In the genomic region with DNA sequence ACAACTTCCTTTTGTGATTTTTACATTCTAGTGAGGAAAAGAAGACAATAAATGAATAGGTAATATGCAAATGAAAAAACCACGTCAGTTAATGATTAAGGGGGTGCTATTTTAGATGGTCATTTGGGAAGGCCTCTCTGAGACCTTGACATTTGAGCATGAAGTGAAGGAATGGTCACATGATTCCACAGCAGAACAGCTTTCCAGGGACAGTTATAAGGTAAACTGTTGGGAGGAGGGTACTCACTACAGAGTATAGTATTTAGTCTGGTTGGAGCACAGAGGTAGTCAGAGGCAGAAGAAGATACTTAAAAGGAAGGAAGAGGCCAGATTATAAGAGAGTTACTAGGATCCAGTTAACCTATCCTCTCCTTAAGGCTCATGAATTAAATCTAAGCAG, we compare ENCODE assay signal across 16 cellular contexts.
DNase-seq lines count a peak whose midpoint lies in the region; ATAC-seq, FAIRE-seq and TF ChIP-seq lines count a peak whose summit lies in the region.
"Had no signal": no experiment of that assay in that cellular context is flagged by ENCODE, and none has a peak within 500 bp of the region (broad histone marks: within the 10 kb centered on the region; RNA-seq: fewer than 3 reads in every experiment).

No MANE protein-coding gene starts in this region.

- no peaks in the 10 kb centered on the region for H3K27me3 ChIP-seq in CD4-positive, CD25-positive, alpha-beta regulatory T cell (ENCODE audit: control insufficient read depth, insufficient read depth, low read length)
- no peaks in the 10 kb centered on the region for H3K27me3 ChIP-seq in psoas muscle (ENCODE audit: insufficient read depth in 3 of 3, low read length in 2 of 3)

- FAIRE-seq in RCC 7860 (lab: Jason Lieb, UNC): no peak

- H3K9me3 Mint-ChIP-seq in activated naive CD8-positive, alpha-beta T cell treated with anti-CD3 and anti-CD28 coated beads, Interleukin-2, amount 10 ng/mL, durations not matched to agents 7 days and 5 days: no peaks in the 10 kb centered on the region
- H3K9me3 Mint-ChIP-seq in activated naive CD8-positive, alpha-beta T cell treated with anti-CD3 and anti-CD28 coated beads for 36 hours: no peaks in the 10 kb centered on the region
- no peaks in the 10 kb centered on the region for H3K9me3 Mint-ChIP-seq in CD4-positive, CD25-positive, alpha-beta regulatory T cell
- H3K9me3 Mint-ChIP-seq in memory B cell: no peaks in the 10 kb centered on the region
- H3K9me3 Mint-ChIP-seq: CD14-positive monocyte; CD8-positive, alpha-beta memory T cell; H9 had no signal

- no peak overlapping the region for H3K4me3 Mint-ChIP-seq in activated naive CD8-positive, alpha-beta T cell treated with anti-CD3 and anti-CD28 coated beads, Interleukin-2, amount 10 ng/mL, durations not matched to agents 7 days and 5 days
- H3K4me3 Mint-ChIP-seq in activated naive CD8-positive, alpha-beta T cell treated with anti-CD3 and anti-CD28 coated beads for 36 hours: no peak overlapping the region
- no peak overlapping the region for H3K4me3 Mint-ChIP-seq in CD4-positive, CD25-positive, alpha-beta regulatory T cell
- H3K4me3 Mint-ChIP-seq in memory B cell: no peak overlapping the region
- H3K4me3 Mint-ChIP-seq: CD14-positive monocyte; CD8-positive, alpha-beta memory T cell; H9 had no signal

- no peaks in the 10 kb centered on the region for H3K9me3 ChIP-seq in CD4-positive, CD25-positive, alpha-beta regulatory T cell (ENCODE audit: control insufficient read depth in 2 of 2, low read length in 2 of 2)
- H3K9me3 ChIP-seq in psoas muscle: no peaks in the 10 kb centered on the region
- H3K9me3 ChIP-seq: Caco-2 had no signal

- H3K36me3 ChIP-seq in CD4-positive, CD25-positive, alpha-beta regulatory T cell (ENCODE audit: control insufficient read depth, insufficient read depth, low read length): peaks cover 8% of the 10 kb centered on the region
- peaks cover 0 to 14% of the 10 kb centered on the region in 2 donors for H3K36me3 ChIP-seq in psoas muscle (ENCODE audit: insufficient read depth in 1 of 2, low read depth in 1 of 2)

- no peaks in the 10 kb centered on the region for H3K27me3 Mint-ChIP-seq in activated naive CD8-positive, alpha-beta T cell treated with anti-CD3 and anti-CD28 coated beads, Interleukin-2, amount 10 ng/mL, durations not matched to agents 7 days and 5 days
- no peaks in the 10 kb centered on the region for H3K27me3 Mint-ChIP-seq in activated naive CD8-positive, alpha-beta T cell treated with anti-CD3 and anti-CD28 coated beads for 36 hours
- no peaks in the 10 kb centered on the region for H3K27me3 Mint-ChIP-seq in CD4-positive, CD25-positive, alpha-beta regulatory T cell
- no peaks in the 10 kb centered on the region for H3K27me3 Mint-ChIP-seq in memory B cell
- H3K27me3 Mint-ChIP-seq: CD8-positive, alpha-beta memory T cell had no signal

- H3K4me1 ChIP-seq in CD4-positive, CD25-positive, alpha-beta regulatory T cell (ENCODE audit: control insufficient read depth, insufficient read depth, low read length, poor library complexity, severe bottlenecking): no peaks in the 10 kb centered on the region
- H3K4me1 ChIP-seq in psoas muscle: no peaks in the 10 kb centered on the region

- peaks cover 11% of the 10 kb centered on the region for H3K36me3 Mint-ChIP-seq in activated naive CD8-positive, alpha-beta T cell treated with anti-CD3 and anti-CD28 coated beads, Interleukin-2, amount 10 ng/mL, durations not matched to agents 7 days and 5 days
- peaks cover 7% of the 10 kb centered on the region for H3K36me3 Mint-ChIP-seq in activated naive CD8-positive, alpha-beta T cell treated with anti-CD3 and anti-CD28 coated beads for 36 hours
- H3K36me3 Mint-ChIP-seq in CD4-positive, CD25-positive, alpha-beta regulatory T cell: peaks cover 23% of the 10 kb centered on the region
- peaks cover 24% of the 10 kb centered on the region for H3K36me3 Mint-ChIP-seq in memory B cell

- TF ChIP-seq POLR2A in GM18505 (IDR thresholded peaks at IDR 0.05; ENCODE audit: borderline replicate concordance, extremely low read depth, insufficient read depth, insufficient read length): no peak

- peaks cover 3% of the 10 kb centered on the region for H3K4me1 Mint-ChIP-seq in activated naive CD8-positive, alpha-beta T cell treated with anti-CD3 and anti-CD28 coated beads, Interleukin-2, amount 10 ng/mL, durations not matched to agents 7 days and 5 days
- peaks cover 1% of the 10 kb centered on the region for H3K4me1 Mint-ChIP-seq in activated naive CD8-positive, alpha-beta T cell treated with anti-CD3 and anti-CD28 coated beads for 36 hours
- H3K4me1 Mint-ChIP-seq in CD4-positive, CD25-positive, alpha-beta regulatory T cell: peaks cover 0 to 24% (median 15%) of the 10 kb centered on the region in 4 donors
- no peaks in the 10 kb centered on the region for H3K4me1 Mint-ChIP-seq in memory B cell

- POLR2A ChIA-PET in activated naive CD8-positive, alpha-beta T cell treated with anti-CD3 and anti-CD28 coated beads, Interleukin-2, amount 10 ng/mL, durations not matched to agents 7 days and 5 days (lab: Charles Lee): no interaction called here

- no peak for TF ChIP-seq CTCF in psoas muscle (IDR thresholded peaks at IDR 0.05)

- H3K27ac ChIP-seq in CD4-positive, CD25-positive, alpha-beta regulatory T cell (ENCODE audit: insufficient read depth, low read length, poor library complexity, severe bottlenecking): no peak overlapping the region
- no peak overlapping the region for H3K27ac ChIP-seq in psoas muscle
- H3K27ac ChIP-seq: 22Rv1 had no signal

- no peak for ATAC-seq in activated naive CD8-positive, alpha-beta T cell treated with anti-CD3 and anti-CD28 coated beads, Interleukin-2, amount 10 ng/mL, durations not matched to agents 7 days and 5 days (ENCODE audit: low read depth)
- no peak for ATAC-seq in CD4-positive, CD25-positive, alpha-beta regulatory T cell (ENCODE audit: low read depth in 2 of 2)
- no peak for ATAC-seq in memory B cell (ENCODE audit: low read depth)
- ATAC-seq in GM18505 (IDR thresholded peaks at IDR 0.05; ENCODE audit: unreplicated experiment): no peak
- no peak for ATAC-seq in GM21619 (IDR thresholded peaks at IDR 0.05; ENCODE audit: unreplicated experiment)
- ATAC-seq in psoas muscle: no peak

- DNase-seq in activated naive CD8-positive, alpha-beta T cell treated with anti-CD3 and anti-CD28 coated beads, Interleukin-2, amount 10 ng/mL, durations not matched to agents 7 days and 5 days: no peak
- no peak for DNase-seq in activated naive CD8-positive, alpha-beta T cell treated with anti-CD3 and anti-CD28 coated beads for 36 hours
- DNase-seq in CD4-positive, CD25-positive, alpha-beta regulatory T cell: no peak
- peak; percentile 2 for DNase-seq in RCC 7860 (ENCODE audit: low spot score)
- no peak for DNase-seq in memory B cell (ENCODE audit: low spot score in 2 of 2)
- DNase-seq in psoas muscle: no peak
- DNase-seq: Caco-2; CD8-positive, alpha-beta memory T cell; DND-41; GDM1; GOT3; H9 had no signal

- H3K4me3 ChIP-seq in CD4-positive, CD25-positive, alpha-beta regulatory T cell (ENCODE audit: low read depth, low read length): no peak overlapping the region
- H3K4me3 ChIP-seq in psoas muscle: no peak overlapping the region

- WGBS in psoas muscle, 3 donors: 39 to 65% (median 39%) methylated on average over 1 of the region's 1 CpG

- peak overlapping the region; percentile 13 for H3K27ac Mint-ChIP-seq in activated naive CD8-positive, alpha-beta T cell treated with anti-CD3 and anti-CD28 coated beads, Interleukin-2, amount 10 ng/mL, durations not matched to agents 7 days and 5 days
- no peak overlapping the region for H3K27ac Mint-ChIP-seq in activated naive CD8-positive, alpha-beta T cell treated with anti-CD3 and anti-CD28 coated beads for 36 hours
- H3K27ac Mint-ChIP-seq in CD4-positive, CD25-positive, alpha-beta regulatory T cell: peak overlapping the region in 2 of 3 donors; percentile 4 to 55
- peak overlapping the region; percentile 58 for H3K27ac Mint-ChIP-seq in memory B cell
- H3K27ac Mint-ChIP-seq: CD14-positive monocyte had no signal

- intact Hi-C loops in psoas muscle (cut with DNase I): no loop called here
